ENCODE assay signal across 1 cellular context in genomic region chr11:94740975-94741707, GRCh38.
TF ChIP-seq lines count a peak whose summit lies in the region.

No MANE protein-coding gene starts in this region.

TF ChIP-seq in HEK293, 187 proteins besides CTCF, POLR2A, EP300 and RAD21 (continued from another document):
- peak; percentile 74 for TF ChIP-seq PRDM10 (tag by site-specific recombination; IDR thresholded peaks at IDR 0.05)
- TF ChIP-seq ZSCAN4 (tag by site-specific recombination; IDR thresholded peaks at IDR 0.05) = peak; percentile 98
- peak; percentile 73 for TF ChIP-seq GLI4 (tag by site-specific recombination; IDR thresholded peaks at IDR 0.05)
- no peak for TF ChIP-seq ZNF239 (tag by site-specific recombination; IDR thresholded peaks at IDR 0.05)
- TF ChIP-seq FEZF1 (tag by site-specific recombination; IDR thresholded peaks at IDR 0.05) = no peak; the same call in 1 of the 2 replicates
- no peak for TF ChIP-seq ZNF530 (tag by site-specific recombination; IDR thresholded peaks at IDR 0.05; ENCODE audit: low read depth)
- no peak for TF ChIP-seq ZNF544 (tag by site-specific recombination; IDR thresholded peaks at IDR 0.05)
- TF ChIP-seq ZNF211 (tag by site-specific recombination; IDR thresholded peaks at IDR 0.05; ENCODE audit: low read depth) = no peak
- TF ChIP-seq PBX3 (CRISPR knock-in tag; IDR thresholded peaks at IDR 0.05) = no peak
- TF ChIP-seq ZBTB10 (tag by site-specific recombination; IDR thresholded peaks at IDR 0.05) = peak; percentile 68; the same call in 1 of the 2 replicates
- no peak for TF ChIP-seq KLF7 (tag by site-specific recombination; IDR thresholded peaks at IDR 0.05; ENCODE audit: borderline replicate concordance)
- no peak for TF ChIP-seq ZNF501 (tag by site-specific recombination; IDR thresholded peaks at IDR 0.05)
- TF ChIP-seq OVOL3 (tag by site-specific recombination; IDR thresholded peaks at IDR 0.05) = no peak
- TF ChIP-seq ZNF174 (tag by site-specific recombination; IDR thresholded peaks at IDR 0.05) = no peak
- peak; percentile 78 for TF ChIP-seq ZNF341 (tag by site-specific recombination; IDR thresholded peaks at IDR 0.05; ENCODE audit: low read depth)
- no peak for TF ChIP-seq ZNF404 (tag by site-specific recombination; IDR thresholded peaks at IDR 0.05)
- no peak for TF ChIP-seq KLF17 (tag by site-specific recombination; IDR thresholded peaks at IDR 0.05)
- peak; percentile 66; the same call in 1 of the 2 replicates for TF ChIP-seq PATZ1 (tag by site-specific recombination; IDR thresholded peaks at IDR 0.05)
- TF ChIP-seq ZNF626 (tag by site-specific recombination; IDR thresholded peaks at IDR 0.05) = no peak
- no peak for TF ChIP-seq TCF7L2 (IDR thresholded peaks at IDR 0.05; ENCODE audit: borderline replicate concordance, low read depth, low read length)
- no peak for TF ChIP-seq REPIN1 (tag by site-specific recombination; IDR thresholded peaks at IDR 0.05; ENCODE audit: low read depth)
- peak; percentile 86; the same call in 1 of the 2 replicates for TF ChIP-seq ZFP37 (tag by site-specific recombination; IDR thresholded peaks at IDR 0.05)
- TF ChIP-seq ZNF148 (tag by site-specific recombination; IDR thresholded peaks at IDR 0.05; ENCODE audit: borderline replicate concordance) = no peak
- TF ChIP-seq ZNF510 (tag by site-specific recombination; IDR thresholded peaks at IDR 0.05; ENCODE audit: insufficient replicate concordance) = no peak
- no peak for TF ChIP-seq MZF1 (tag by site-specific recombination; IDR thresholded peaks at IDR 0.05; ENCODE audit: borderline replicate concordance)
- TF ChIP-seq ZNF202 (tag by site-specific recombination; IDR thresholded peaks at IDR 0.05; ENCODE audit: borderline replicate concordance) = no peak
- TF ChIP-seq ZBTB21 (tag by site-specific recombination; IDR thresholded peaks at IDR 0.05) = no peak
- no peak for TF ChIP-seq ZNF132 (tag by site-specific recombination; IDR thresholded peaks at IDR 0.05; ENCODE audit: borderline replicate concordance)
- no peak for TF ChIP-seq ZNF302 (tag by site-specific recombination; IDR thresholded peaks at IDR 0.05; ENCODE audit: low read depth)
- no peak for TF ChIP-seq ZNF768 (tag by site-specific recombination; IDR thresholded peaks at IDR 0.05)
- no peak for TF ChIP-seq ZNF274 (IDR thresholded peaks at IDR 0.05; ENCODE audit: low read length)
- TF ChIP-seq ZNF274 (tag by site-specific recombination; IDR thresholded peaks at IDR 0.05; ENCODE audit: borderline replicate concordance) = no peak
- TF ChIP-seq ZNF677 (tag by site-specific recombination; IDR thresholded peaks at IDR 0.05) = no peak
- peak; percentile 72; the same call in 1 of the 2 replicates for TF ChIP-seq ZBTB20 (tag by site-specific recombination; IDR thresholded peaks at IDR 0.05)
- no peak for TF ChIP-seq ZNF214 (tag by site-specific recombination; IDR thresholded peaks at IDR 0.05; ENCODE audit: borderline replicate concordance)
